Comparison of ENCODE assay signal across 18 cellular contexts in genomic region chr17:83007504-83008475, GRCh38.
DNase-seq lines count a peak whose midpoint lies in the region; ATAC-seq and TF ChIP-seq lines count a peak whose summit lies in the region.
"Had no signal": no experiment of that assay in that cellular context is flagged by ENCODE, and none has a peak within 500 bp of the region (broad histone marks: within the 10 kb centered on the region; RNA-seq: fewer than 3 reads in every experiment).

No MANE protein-coding gene starts in this region.

- H3K27ac ChIP-seq in HEK293 (ENCODE audit: extremely low read depth, low read depth, low read length) (no peak overlapping the region), mesenchymal stem cell (ENCODE audit: low read length, poor library complexity, severe bottlenecking) (no peak overlapping the region)
- H3K27ac ChIP-seq: foreskin keratinocyte, pancreas had no signal

- no peak overlapping the region for H3K4me3 Mint-ChIP-seq in WTC11

- H3K4me1 Mint-ChIP-seq in WTC11, result peaks cover 13% of the 10 kb centered on the region

- H2BK15ac ChIP-seq in mesenchymal stem cell (ENCODE audit: low read depth, poor library complexity, severe bottlenecking), result peak overlapping the region; percentile 19

- H2AK5ac ChIP-seq in mesenchymal stem cell (ENCODE audit: low read length, severe bottlenecking), result no peak overlapping the region

- H2BK120ac ChIP-seq in mesenchymal stem cell (ENCODE audit: low read depth, low read length), result no peak overlapping the region

- intact Hi-C loops in left colon (cut with DNase I, micrococcal nuclease), result no loop called here

- H3K18ac ChIP-seq in mesenchymal stem cell (ENCODE audit: low read depth in 1 of 2, low read length in 2 of 2), result no peak overlapping the region

- 91% methylated on average over 41 of the region's 41 CpGs for WGBS in mesenchymal stem cell

- no peaks in the 10 kb centered on the region for H3K9me3 Mint-ChIP-seq in WTC11

- H3K36me3 ChIP-seq in HEK293 (ENCODE audit: control insufficient read depth in 2 of 2, insufficient read depth in 1 of 2, low read length in 2 of 2), result peaks cover 0 to 6% of the 10 kb centered on the region in 2 experiments; a peak in 1 of 3 replicates
- H3K36me3 ChIP-seq in mesenchymal stem cell (ENCODE audit: control insufficient read depth in 1 of 2, insufficient read depth in 2 of 2, low read depth in 1 of 2, low read length in 2 of 2), result peaks cover 6 to 30% of the 10 kb centered on the region in 2 experiments
- H3K36me3 ChIP-seq: pancreas had no signal

- ATAC-seq in WTC11, result no peak
- no peak for ATAC-seq in left colon
- ATAC-seq: activated CD4-positive, CD25-positive, alpha-beta regulatory T cell treated with anti-CD3 and anti-CD28 coated beads, Interleukin-2, amount 50 U/mL, for 24 hours; foreskin keratinocyte; pancreas had no signal

- H3K4me3 ChIP-seq in HEK293 (ENCODE audit: low read depth, low read length) (no peak overlapping the region), mesenchymal stem cell (ENCODE audit: insufficient read depth in 1 of 2, low read depth in 1 of 2, low read length in 2 of 2) (no peak overlapping the region)
- H3K4me3 ChIP-seq: pancreas had no signal

- DNase-seq in DMS153 (lab: John Stamatoyannopoulos, UW) (peak; percentile 18), WTC11 (ENCODE audit: low spot score) (no peak), mesenchymal stem cell (no peak), HUDEP-2 (lab: John Stamatoyannopoulos, UW; ENCODE audit: unreplicated experiment in 76 of 76) (no peak), H4 (ENCODE audit: low spot score) (no peak), NCI-H774 (lab: John Stamatoyannopoulos, UW) (no peak), left colon (no peak)
- DNase-seq: activated effector memory CD4-positive, alpha-beta T cell treated with Interleukin-2 at 50 U/mL for 16 hours; amniotic stem cell; foreskin keratinocyte; hypothalamus; NCI-H2171; pancreas; SIG-M5; stimulated activated CD4-positive, alpha-beta T cell treated with anti-CD3 and anti-CD28 coated beads, Interleukin-4, amount 100 ng/mL, for 4 hours; stimulated activated CD8-positive, alpha-beta memory T cell treated with anti-CD3 and anti-CD28 coated beads, Interleukin-4, amount 100 ng/mL, for 48 hours had no signal

- H3K4me2 ChIP-seq in mesenchymal stem cell (ENCODE audit: low read length, poor library complexity, severe bottlenecking), result no peak overlapping the region

- peak overlapping the region in 1 of 2 experiments; percentile 78 for H3K14ac ChIP-seq in mesenchymal stem cell (ENCODE audit: low read length in 2 of 2)

- CTCF ChIA-PET in HEK293 (lab: Yijun Ruan, JAX), result interaction anchor here (0.5 to 0.9 kb wide), 2 partner anchors 32 to 76 kb away, joined by 3 read pairs; no protein-coding TSS in a partner anchor
- CTCF ChIA-PET in WTC11 (lab: Charles Lee), result no interaction called here

- POLR2A ChIA-PET in HEK293 (lab: Yijun Ruan, JAX) (no interaction called here), WTC11 (lab: Charles Lee) (no interaction called here)

- H3K9me3 ChIP-seq in HEK293 (ENCODE audit: control insufficient read depth, insufficient read depth, low read depth, low read length), result no peaks in the 10 kb centered on the region
- no peaks in the 10 kb centered on the region for H3K9me3 ChIP-seq in mesenchymal stem cell (ENCODE audit: control insufficient read depth, low read length)
- H3K9me3 ChIP-seq: pancreas had no signal

- H3K4me1 ChIP-seq in HEK293 (ENCODE audit: control insufficient read depth, insufficient read depth, low read length) (no peaks in the 10 kb centered on the region), mesenchymal stem cell (ENCODE audit: control insufficient read depth, insufficient read depth, low read depth, low read length) (peaks cover 13% of the 10 kb centered on the region)
- H3K4me1 ChIP-seq: foreskin keratinocyte, pancreas had no signal

- no peak overlapping the region for H4K8ac ChIP-seq in mesenchymal stem cell (ENCODE audit: low read length)

- no peaks in the 10 kb centered on the region; the same call in 1 of the 2 replicates for H3K27me3 Mint-ChIP-seq in WTC11 (ENCODE audit: low read depth)

- H3K23ac ChIP-seq in mesenchymal stem cell (ENCODE audit: low read length in 2 of 2), result no peak overlapping the region

- H3K36me3 Mint-ChIP-seq in WTC11, result peaks cover 10% of the 10 kb centered on the region; the same call in 1 of the 2 replicates

- no peak overlapping the region for H2BK12ac ChIP-seq in mesenchymal stem cell (ENCODE audit: low read length in 2 of 2)

- no peaks in the 10 kb centered on the region for H3K27me3 ChIP-seq in mesenchymal stem cell (ENCODE audit: control insufficient read depth in 1 of 2, insufficient read depth in 1 of 2, low read length in 2 of 2)
- H3K27me3 ChIP-seq: pancreas had no signal

- no peak overlapping the region for H4K91ac ChIP-seq in mesenchymal stem cell (ENCODE audit: low read length)

- H2BK5ac ChIP-seq in mesenchymal stem cell (ENCODE audit: low read depth, low read length, poor library complexity, severe bottlenecking), result no peak overlapping the region

- peaks cover 2% of the 10 kb centered on the region for H3K79me1 ChIP-seq in mesenchymal stem cell (replicated peaks; ENCODE audit: low read length, poor library complexity, severe bottlenecking)

- TF ChIP-seq CTCF in HEK293 (tag by site-specific recombination; IDR thresholded peaks at IDR 0.05), result no peak
- no peak for TF ChIP-seq CTCF in WTC11 (IDR thresholded peaks at IDR 0.05)

- H3K27ac Mint-ChIP-seq in WTC11, result peak overlapping the region; percentile 60; the same call in 1 of the 2 replicates

- no peak overlapping the region for H3K4ac ChIP-seq in mesenchymal stem cell (ENCODE audit: low read depth in 1 of 2, low read length in 2 of 2)

- H2AFZ ChIP-seq in mesenchymal stem cell (ENCODE audit: low read depth, low read length), result no peak overlapping the region

- H3K9ac ChIP-seq in mesenchymal stem cell (ENCODE audit: low read length), result no peak overlapping the region

TF ChIP-seq in HEK293, 187 proteins besides CTCF, POLR2A, EP300 and RAD21:
- no peak for TF ChIP-seq ZNF530 (tag by site-specific recombination; IDR thresholded peaks at IDR 0.05; ENCODE audit: low read depth)
- no peak for TF ChIP-seq MZF1 (tag by site-specific recombination; IDR thresholded peaks at IDR 0.05; ENCODE audit: borderline replicate concordance)
- 0 out of 2 replicates have a peak, but pooled peaks have one; percentile 36 for TF ChIP-seq SCRT1 (tag by site-specific recombination; IDR thresholded peaks at IDR 0.05; ENCODE audit: borderline replicate concordance)

TF ChIP-seq in WTC11, 78 proteins besides CTCF, POLR2A, EP300 and RAD21:
- TF ChIP-seq ESRRA (CRISPR knock-in tag; IDR thresholded peaks at IDR 0.05; ENCODE audit: borderline replicate concordance) (no peak), CREM (CRISPR knock-in tag; IDR thresholded peaks at IDR 0.05) (no peak), GTF2I (CRISPR knock-in tag; conservative IDR thresholded peaks at IDR 0.05) (no peak), OVOL2 (CRISPR knock-in tag; IDR thresholded peaks at IDR 0.05; ENCODE audit: borderline replicate concordance) (no peak), AR (CRISPR knock-in tag; IDR thresholded peaks at IDR 0.05) (no peak), GRHL2 (CRISPR knock-in tag; IDR thresholded peaks at IDR 0.05; ENCODE audit: insufficient replicate concordance, severe bottlenecking) (no peak), NFATC4 (CRISPR knock-in tag; IDR thresholded peaks at IDR 0.05) (no peak), SOX15 (CRISPR knock-in tag; IDR thresholded peaks at IDR 0.05) (no peak)
